ENCODE assay signal across 8 cellular contexts in genomic region chr11:11842426-11843008, GRCh38. TPM values are rescaled to one million over a fixed set of nuclear protein-coding genes. Genes with fewer than 3 reads are reported as not detected.
DNase-seq lines count a peak whose midpoint lies in the region; ATAC-seq, FAIRE-seq and TF ChIP-seq lines count a peak whose summit lies in the region.

No MANE protein-coding gene starts in this region.

- H3K36me3 Mint-ChIP-seq in astrocyte (ENCODE audit: low read depth, unreplicated experiment): no peaks in the 10 kb centered on the region

- H3K27ac Mint-ChIP-seq in astrocyte (ENCODE audit: unreplicated experiment): no peak overlapping the region

- ATAC-seq in GM21723 (IDR thresholded peaks at IDR 0.05; ENCODE audit: unreplicated experiment): peak; percentile 52

- H3K4me1 ChIP-seq in ES-I3 (ENCODE audit: insufficient read depth, low read length): no peaks in the 10 kb centered on the region
- H3K4me1 ChIP-seq in astrocyte (ENCODE audit: insufficient read depth, low read length): peaks cover 13% of the 10 kb centered on the region
- H3K4me1 ChIP-seq in smooth muscle cell (ENCODE audit: low read depth): peaks cover 39% of the 10 kb centered on the region

- H3K36me3 ChIP-seq in ES-I3 (ENCODE audit: insufficient read depth, low read length) (no peaks in the 10 kb centered on the region), SK-N-MC (ENCODE audit: insufficient read depth, low read length) (no peaks in the 10 kb centered on the region), astrocyte (ENCODE audit: insufficient read depth, low read length) (no peaks in the 10 kb centered on the region), smooth muscle cell (ENCODE audit: low read depth) (no peaks in the 10 kb centered on the region)

- H3K4me2 ChIP-seq in astrocyte (ENCODE audit: low read length): peak overlapping the region; percentile 87
- H3K4me2 ChIP-seq in smooth muscle cell: peak overlapping the region; percentile 88

- in situ Hi-C loops in KBM-7 (cut with MboI; ENCODE audit: low pct_unique_long_range_greater_than_20kb, low sequenced_read_pairs): no loop called here

- H3K9me3 Mint-ChIP-seq in astrocyte (ENCODE audit: unreplicated experiment): no peaks in the 10 kb centered on the region

- H4K20me1 ChIP-seq in astrocyte (ENCODE audit: insufficient read depth, low read length): peaks cover 49% of the 10 kb centered on the region
- peaks cover 48% of the 10 kb centered on the region for H4K20me1 ChIP-seq in smooth muscle cell (ENCODE audit: low read depth)

- H3K79me2 ChIP-seq in astrocyte (ENCODE audit: insufficient read depth, low read length) (peaks cover 56% of the 10 kb centered on the region), smooth muscle cell (ENCODE audit: low read depth) (peaks cover 48% of the 10 kb centered on the region)

- WGBS in smooth muscle cell (ENCODE audit: low lambda C conversion rate): 2% methylated on average over 17 of the region's 17 CpGs

- no peaks in the 10 kb centered on the region for H3K9me3 ChIP-seq in ES-I3 (ENCODE audit: control insufficient read depth, insufficient read depth, low read length)
- H3K9me3 ChIP-seq in SK-N-MC (ENCODE audit: low read depth, low read length): no peaks in the 10 kb centered on the region
- H3K9me3 ChIP-seq in astrocyte (ENCODE audit: insufficient read depth, low read depth, low read length): no peaks in the 10 kb centered on the region
- no peaks in the 10 kb centered on the region for H3K9me3 ChIP-seq in smooth muscle cell (replicated peaks; ENCODE audit: low read depth)

- no peak for TF ChIP-seq CTCF in astrocyte (IDR thresholded peaks at IDR 0.05; ENCODE audit: insufficient read depth, low read depth, low read length)
- TF ChIP-seq CTCF in smooth muscle cell (IDR thresholded peaks at IDR 0.05; ENCODE audit: borderline replicate concordance, insufficient read depth, poor library complexity, severe bottlenecking): no peak

- H3K9ac ChIP-seq in ES-I3 (ENCODE audit: low read depth, low read length): peak overlapping the region; percentile 91
- peak overlapping the region; percentile 97 for H3K9ac ChIP-seq in SK-N-MC (ENCODE audit: insufficient read length)
- peak overlapping the region; percentile 99 for H3K9ac ChIP-seq in astrocyte (ENCODE audit: low read length)
- H3K9ac ChIP-seq in smooth muscle cell (ENCODE audit: low read depth): peak overlapping the region; percentile 99

- H3K4me3 Mint-ChIP-seq in astrocyte (ENCODE audit: unreplicated experiment): no peak overlapping the region

- H3K27ac ChIP-seq in SK-N-MC (peak overlapping the region; percentile 94), astrocyte (ENCODE audit: low read depth, low read length) (peak overlapping the region; percentile 98), smooth muscle cell (ENCODE audit: low read depth) (peak overlapping the region; percentile 99)

- H3K4me1 Mint-ChIP-seq in astrocyte (ENCODE audit: low read depth, unreplicated experiment): peaks cover 24% of the 10 kb centered on the region

- DNase-seq in KBM-7: peak; percentile 82
- peak; percentile 81 for DNase-seq in SK-N-MC (ENCODE audit: low read depth, low spot score)
- DNase-seq in astrocyte (ENCODE audit: low read depth): peak; percentile 80
- no peak for DNase-seq in smooth muscle cell (lab: John Stamatoyannopoulos, UW; ENCODE audit: unreplicated experiment)
- no peak for DNase-seq in SHP77 (lab: John Stamatoyannopoulos, UW)

- H3K4me3 ChIP-seq in SK-N-MC: peak overlapping the region; percentile 93
- H3K4me3 ChIP-seq in astrocyte (ENCODE audit: insufficient read depth, low read depth, low read length): peak overlapping the region; percentile 88
- peak overlapping the region; percentile 79 for H3K4me3 ChIP-seq in iPS-11a (ENCODE audit: low read depth, low read length)
- H3K4me3 ChIP-seq in smooth muscle cell: peak overlapping the region; percentile 91

- H3K27me3 ChIP-seq in astrocyte (ENCODE audit: insufficient read depth, low read length) (no peaks in the 10 kb centered on the region), smooth muscle cell (ENCODE audit: low read depth) (no peaks in the 10 kb centered on the region)

- H3K27me3 Mint-ChIP-seq in astrocyte (ENCODE audit: low read depth, unreplicated experiment): no peaks in the 10 kb centered on the region

- H2AFZ ChIP-seq in astrocyte (ENCODE audit: low read depth, low read length): peak overlapping the region; percentile 97
- H2AFZ ChIP-seq in smooth muscle cell (ENCODE audit: low read depth): peak overlapping the region; percentile 99

- peaks cover 7% of the 10 kb centered on the region for H3F3A ChIP-seq in smooth muscle cell (ENCODE audit: low read depth)

- FAIRE-seq in astrocyte (lab: Jason Lieb, UNC): no peak

RNA-seq across cellular contexts. Expression of gene USP47, which starts 0.7 kb away (rescaled TPM):
- total RNA-seq in astrocyte (49.5 and 53.0 TPM in 2 replicates), smooth muscle cell (75.3 and 93.5 TPM in 2 replicates)
- 38.0 and 49.7 TPM in 2 replicates for polyA plus RNA-seq in smooth muscle cell

Comparison
In these comparisons a context has a peak if more than half of its experiments do, and no peak if none do; other contexts are left out.
1. DNase-seq: peak in KBM-7 (single experiment), SK-N-MC (single experiment) and astrocyte (single experiment); none in smooth muscle cell (single experiment) and SHP77 (0 of 2).
2. Peak in every context shown above with its lines, with median percentiles within 50 percentile points of each other: H3K9ac ChIP-seq, H3K27ac ChIP-seq and H3K4me3 ChIP-seq.